Comparison of ENCODE assay signal across 8 cellular contexts in the genomic region with DNA sequence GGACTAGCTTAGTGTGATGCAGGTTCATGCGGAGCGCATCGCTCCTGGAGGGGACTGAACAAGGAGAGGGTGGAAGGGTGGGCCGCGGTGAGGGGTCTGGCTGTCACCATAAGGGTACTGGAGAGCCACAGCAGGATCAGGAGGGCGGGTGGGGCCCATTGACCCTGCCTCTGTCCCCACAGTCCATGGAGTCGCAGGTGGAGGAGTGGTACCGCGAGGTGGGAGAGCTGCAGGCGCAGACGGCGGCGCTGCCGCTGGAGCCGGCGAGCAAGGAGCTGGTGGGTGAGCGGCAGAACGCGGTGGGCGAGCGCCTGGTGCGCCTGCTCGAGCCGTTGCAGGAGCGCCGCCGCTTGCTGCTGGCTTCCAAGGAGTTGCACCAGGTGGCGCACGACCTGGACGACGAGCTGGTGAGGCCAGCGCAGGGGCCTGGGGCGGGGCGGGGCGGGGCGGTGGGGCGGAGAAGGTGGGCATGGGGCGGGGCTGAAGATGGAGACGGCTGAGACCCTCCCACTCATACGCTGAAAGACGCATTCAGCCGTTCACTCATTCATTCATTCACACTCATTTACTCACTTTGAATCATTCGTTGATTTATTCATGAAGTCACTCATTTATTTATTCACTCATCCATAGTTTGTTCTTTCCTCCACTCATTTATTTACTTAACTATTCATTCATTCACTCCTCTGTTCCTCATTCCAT. TPM values are rescaled to one million over a fixed set of nuclear protein-coding genes. Genes with fewer than 3 reads are reported as not detected.
DNase-seq lines count a peak whose midpoint lies in the region; ATAC-seq and TF ChIP-seq lines count a peak whose summit lies in the region.

No MANE protein-coding gene starts in this region.

- peak; percentile 91 for ATAC-seq in stimulated activated naive CD8-positive, alpha-beta T cell treated with anti-CD3 and anti-CD28 coated beads, Interleukin-15, amount 100 ng/mL, for 72 hours
- no peak for ATAC-seq in GM21786 (IDR thresholded peaks at IDR 0.05; ENCODE audit: unreplicated experiment)

- H3K4me3 Mint-ChIP-seq in activated CD4-positive, alpha-beta memory T cell treated with anti-CD3 and anti-CD28 coated beads for 36 hours, result no peak overlapping the region
- H3K4me3 Mint-ChIP-seq in nephron, result peak overlapping the region in 1 of 3 experiments; percentile 28
- H3K4me3 Mint-ChIP-seq in stimulated activated naive CD8-positive, alpha-beta T cell treated with anti-CD3 and anti-CD28 coated beads, Interleukin-15, amount 100 ng/mL, for 72 hours, result peak overlapping the region; percentile 49 to 66

- POLR2A ChIA-PET in activated CD4-positive, alpha-beta memory T cell treated with anti-CD3 and anti-CD28 coated beads for 36 hours (lab: Charles Lee), result no interaction called here

- H3K36me3 Mint-ChIP-seq in activated CD4-positive, alpha-beta memory T cell treated with anti-CD3 and anti-CD28 coated beads for 36 hours, result no peaks in the 10 kb centered on the region
- H3K36me3 Mint-ChIP-seq in nephron (ENCODE audit: low read depth), result no peaks in the 10 kb centered on the region

- no peak overlapping the region for H3K27ac Mint-ChIP-seq in activated CD4-positive, alpha-beta memory T cell treated with anti-CD3 and anti-CD28 coated beads for 36 hours
- no peak overlapping the region for H3K27ac Mint-ChIP-seq in nephron
- no peak overlapping the region for H3K27ac Mint-ChIP-seq in stimulated activated naive CD8-positive, alpha-beta T cell treated with anti-CD3 and anti-CD28 coated beads, Interleukin-15, amount 100 ng/mL, for 72 hours

- H3K9me3 Mint-ChIP-seq in activated CD4-positive, alpha-beta memory T cell treated with anti-CD3 and anti-CD28 coated beads for 36 hours, result peaks cover 3% of the 10 kb centered on the region
- H3K9me3 Mint-ChIP-seq in nephron, result peaks cover 8% of the 10 kb centered on the region
- H3K9me3 Mint-ChIP-seq in stimulated activated naive CD8-positive, alpha-beta T cell treated with anti-CD3 and anti-CD28 coated beads, Interleukin-15, amount 100 ng/mL, for 72 hours, result no peaks in the 10 kb centered on the region

- TF ChIP-seq CTCF in GM10266 (IDR thresholded peaks at IDR 0.05; ENCODE audit: control insufficient read depth, insufficient read depth, low read depth, missing control alignments) (peak; percentile 75), nephron (IDR thresholded peaks at IDR 0.05; ENCODE audit: unreplicated experiment in 3 of 3) (peak; percentile 41 to 60 (median 46))

- H3K4me1 Mint-ChIP-seq in activated CD4-positive, alpha-beta memory T cell treated with anti-CD3 and anti-CD28 coated beads for 36 hours (ENCODE audit: low read depth), result peaks cover 7% of the 10 kb centered on the region
- peaks cover 5% of the 10 kb centered on the region for H3K4me1 Mint-ChIP-seq in nephron
- peaks cover 13% of the 10 kb centered on the region for H3K4me1 Mint-ChIP-seq in stimulated activated naive CD8-positive, alpha-beta T cell treated with anti-CD3 and anti-CD28 coated beads, Interleukin-15, amount 100 ng/mL, for 72 hours

- CTCF ChIA-PET in activated CD4-positive, alpha-beta memory T cell treated with anti-CD3 and anti-CD28 coated beads for 36 hours (lab: Charles Lee), result interaction anchor here (0.5 to 3.3 kb wide), 16 partner anchors 9 to 244 kb away, joined by 3 to 36 read pairs (median 4); a partner anchor contains a TSS

- intact Hi-C loops in activated CD4-positive, alpha-beta memory T cell treated with anti-CD3 and anti-CD28 coated beads for 36 hours (cut with micrococcal nuclease), result loop anchor here (1.0 kb wide), 1 partner anchor 49 kb away; no protein-coding TSS in a partner anchor

- DNase-seq in GM10266 (ENCODE audit: extremely low spot score), result peak; percentile 91
- peak; percentile 26 for DNase-seq in NCI-H226
- DNase-seq in activated CD4-positive, alpha-beta memory T cell treated with anti-CD3 and anti-CD28 coated beads for 36 hours, result peak; percentile 82
- DNase-seq in effector CD4-positive, alpha-beta T cell, result peak; percentile 65
- peak; percentile 67 to 70 for DNase-seq in stimulated activated naive CD8-positive, alpha-beta T cell treated with anti-CD3 and anti-CD28 coated beads, Interleukin-15, amount 100 ng/mL, for 72 hours
- no peak for DNase-seq in NCI-H187 treated with DMSO at 0.1 percent for 48 hours (lab: John Stamatoyannopoulos, UW)

- peaks cover 47% of the 10 kb centered on the region for H3K27me3 Mint-ChIP-seq in activated CD4-positive, alpha-beta memory T cell treated with anti-CD3 and anti-CD28 coated beads for 36 hours
- H3K27me3 Mint-ChIP-seq in nephron (ENCODE audit: low read depth), result peaks cover 56% of the 10 kb centered on the region
- peaks cover 45% of the 10 kb centered on the region for H3K27me3 Mint-ChIP-seq in stimulated activated naive CD8-positive, alpha-beta T cell treated with anti-CD3 and anti-CD28 coated beads, Interleukin-15, amount 100 ng/mL, for 72 hours

RNA-seq across cellular contexts. Expression of a gene that starts 27.5 kb away (rescaled TPM):
- 100 to 1,000 TPM; 112 to 126 TPM for total RNA-seq in activated CD4-positive, alpha-beta memory T cell treated with anti-CD3 and anti-CD28 coated beads for 36 hours

RNA-seq across cellular contexts. Expression of a gene that starts 52.0 kb away (rescaled TPM):
- 100 to 1,000 TPM; 178 to 182 TPM for total RNA-seq in activated CD4-positive, alpha-beta memory T cell treated with anti-CD3 and anti-CD28 coated beads for 36 hours
